Comparison of ENCODE assay signal across 19 cellular contexts in genomic region chr16:69618307-69618706, GRCh38. TPM values are rescaled to one million over a fixed set of nuclear protein-coding genes. Genes with fewer than 3 reads are reported as not detected.
DNase-seq lines count a peak whose midpoint lies in the region; ATAC-seq and TF ChIP-seq lines count a peak whose summit lies in the region.
"Had no signal": no experiment of that assay in that cellular context is flagged by ENCODE, and none has a peak within 500 bp of the region (broad histone marks: within the 10 kb centered on the region; RNA-seq: fewer than 3 reads in every experiment).

No MANE protein-coding gene starts in this region.

- peak overlapping the region; percentile 19 for H3K27ac ChIP-seq in GM23248
- H3K27ac ChIP-seq: right lobe of liver had no signal

- H3K4me1 ChIP-seq in GM23248 (ENCODE audit: insufficient read depth) (peaks cover 41% of the 10 kb centered on the region), mucosa of descending colon (ENCODE audit: low read depth) (peaks cover 17% of the 10 kb centered on the region)

- peaks cover 26% of the 10 kb centered on the region for H4K20me1 ChIP-seq in GM23248 (ENCODE audit: insufficient read depth)

- H3K36me3 Mint-ChIP-seq in brain (peaks cover 28% of the 10 kb centered on the region), osteocyte (ENCODE audit: unreplicated experiment) (no peaks in the 10 kb centered on the region)
- peaks cover 7% of the 10 kb centered on the region for H3K36me3 Mint-ChIP-seq in activated CD4-positive, alpha-beta T cell treated with anti-CD3 and anti-CD28 coated beads, Interleukin-2, amount 10 ng/mL, durations not matched to agents 7 days and 5 days (ENCODE audit: low read depth)

- H3K4me1 Mint-ChIP-seq in brain (peaks cover 36% of the 10 kb centered on the region), osteocyte (ENCODE audit: unreplicated experiment) (peaks cover 39% of the 10 kb centered on the region)
- peaks cover 16% of the 10 kb centered on the region for H3K4me1 Mint-ChIP-seq in activated CD4-positive, alpha-beta T cell treated with anti-CD3 and anti-CD28 coated beads, Interleukin-2, amount 10 ng/mL, durations not matched to agents 7 days and 5 days

- no peak overlapping the region for H3K4me3 ChIP-seq in GM23248
- H3K4me3 ChIP-seq in mucosa of descending colon = no peak overlapping the region
- H3K4me3 ChIP-seq: body of pancreas, HAP-1, right lobe of liver had no signal

- CTCF ChIA-PET in activated CD4-positive, alpha-beta T cell treated with anti-CD3 and anti-CD28 coated beads, Interleukin-2, amount 10 ng/mL, durations not matched to agents 7 days and 5 days (lab: Charles Lee) = interaction anchor here (1.0 kb wide), 1 partner anchor 16 kb away, joined by 3 read pairs; no protein-coding TSS in a partner anchor

- peaks cover 100% of the 10 kb centered on the region for H3K79me2 ChIP-seq in GM23248 (ENCODE audit: insufficient read depth)

- WGBS in GM23248 (ENCODE audit: low coverage in 1 of 2, low lambda C conversion rate in 2 of 2, missing lambda C conversion rate in 2 of 2), 2 experiments = 3 to 14% methylated on average over 1 of the region's 1 CpG

- H3K27ac Mint-ChIP-seq in brain (peak overlapping the region in 3 of 5 experiments; percentile 33 to 81 (median 66)), osteocyte (ENCODE audit: unreplicated experiment) (peak overlapping the region; percentile 74)
- no peak overlapping the region for H3K27ac Mint-ChIP-seq in activated CD4-positive, alpha-beta T cell treated with anti-CD3 and anti-CD28 coated beads, Interleukin-2, amount 10 ng/mL, durations not matched to agents 7 days and 5 days
- H3K27ac Mint-ChIP-seq: activated naive CD4-positive, alpha-beta T cell treated with anti-CD3 and anti-CD28 coated beads for 36 hours had no signal

- H3F3A ChIP-seq in GM23248 (ENCODE audit: insufficient read depth) = peaks cover 29% of the 10 kb centered on the region

- H3K9me3 Mint-ChIP-seq in brain (no peaks in the 10 kb centered on the region), osteocyte (ENCODE audit: unreplicated experiment) (no peaks in the 10 kb centered on the region)
- H3K9me3 Mint-ChIP-seq in activated CD4-positive, alpha-beta T cell treated with anti-CD3 and anti-CD28 coated beads, Interleukin-2, amount 10 ng/mL, durations not matched to agents 7 days and 5 days = no peaks in the 10 kb centered on the region
- H3K9me3 Mint-ChIP-seq: activated naive CD4-positive, alpha-beta T cell treated with anti-CD3 and anti-CD28 coated beads for 36 hours had no signal

- no peak overlapping the region for H3K4me2 ChIP-seq in GM23248 (ENCODE audit: unreplicated experiment)

- H3K9ac ChIP-seq in GM23248 = peak overlapping the region; percentile 24; the same call in 1 of the 2 replicates

- H3K9me2 ChIP-seq in GM23248 (ENCODE audit: insufficient read depth) = no peaks in the 10 kb centered on the region

- TF ChIP-seq CTCF in brain (conservative IDR thresholded peaks at IDR 0.05) (no peak), osteocyte (IDR thresholded peaks at IDR 0.05) (no peak), mucosa of descending colon (IDR thresholded peaks at IDR 0.05) (no peak)

- H3K9me3 ChIP-seq in GM23248 (ENCODE audit: low read depth) (no peaks in the 10 kb centered on the region), mucosa of descending colon (no peaks in the 10 kb centered on the region)
- H3K9me3 ChIP-seq: body of pancreas, HAP-1, right lobe of liver had no signal

- H3K27me3 Mint-ChIP-seq in brain (no peaks in the 10 kb centered on the region), osteocyte (ENCODE audit: unreplicated experiment) (no peaks in the 10 kb centered on the region)
- H3K27me3 Mint-ChIP-seq in activated CD4-positive, alpha-beta T cell treated with anti-CD3 and anti-CD28 coated beads, Interleukin-2, amount 10 ng/mL, durations not matched to agents 7 days and 5 days = no peaks in the 10 kb centered on the region

- H3K4me3 Mint-ChIP-seq in brain = peak overlapping the region in 2 of 5 experiments; percentile 28 to 71
- H3K4me3 Mint-ChIP-seq in osteocyte (ENCODE audit: unreplicated experiment) = no peak overlapping the region
- H3K4me3 Mint-ChIP-seq in activated CD4-positive, alpha-beta T cell treated with anti-CD3 and anti-CD28 coated beads, Interleukin-2, amount 10 ng/mL, durations not matched to agents 7 days and 5 days = no peak overlapping the region
- H3K4me3 Mint-ChIP-seq: activated naive CD4-positive, alpha-beta T cell treated with anti-CD3 and anti-CD28 coated beads for 36 hours had no signal

- POLR2A ChIA-PET in activated CD4-positive, alpha-beta T cell treated with anti-CD3 and anti-CD28 coated beads, Interleukin-2, amount 10 ng/mL, durations not matched to agents 7 days and 5 days (lab: Charles Lee) = no interaction called here

- in situ Hi-C loops in GM23248 (cut with MboI) = no loop called here

- ATAC-seq in Right ventricle myocardium superior (ENCODE audit: poor library complexity) = peak; percentile 73
- ATAC-seq in mucosa of descending colon = no peak
- ATAC-seq: body of pancreas, right lobe of liver had no signal

- no peaks in the 10 kb centered on the region for H3K27me3 ChIP-seq in GM23248 (replicated peaks; ENCODE audit: insufficient read depth)
- H3K27me3 ChIP-seq: body of pancreas, right lobe of liver had no signal

- H3K36me3 ChIP-seq in GM23248 (ENCODE audit: low read depth) = 0 out of 2 replicates have a peak, but pooled peaks cover 13% of the 10 kb centered on the region
- H3K36me3 ChIP-seq in mucosa of descending colon (ENCODE audit: low read depth) = no peaks in the 10 kb centered on the region
- H3K36me3 ChIP-seq: HAP-1, right lobe of liver had no signal

- H2AFZ ChIP-seq in GM23248 = no peak overlapping the region

- intact Hi-C loops in Right ventricle myocardium superior (cut with DNase I) = no loop called here
- intact Hi-C loops in mucosa of descending colon (cut with DNase I, micrococcal nuclease) = no loop called here

- DNase-seq in GM23248 = peak; percentile 45
- DNase-seq in Right ventricle myocardium superior = no peak
- DNase-seq in osteocyte (ENCODE audit: extremely low spot score, unreplicated experiment) = no peak
- no peak for DNase-seq in mucosa of descending colon
- no peak for DNase-seq in activated CD4-positive, alpha-beta T cell treated with anti-CD3 and anti-CD28 coated beads, Interleukin-2, amount 10 ng/mL, durations not matched to agents 7 days and 5 days
- no peak for DNase-seq in COLO668 (lab: John Stamatoyannopoulos, UW; ENCODE audit: unreplicated experiment)
- no peak for DNase-seq in retina
- DNase-seq: activated CD4-positive, alpha-beta T cell treated with anti-CD3 and anti-CD28 coated beads for 4 hours; activated naive CD4-positive, alpha-beta T cell treated with anti-CD3 and anti-CD28 coated beads for 36 hours; body of pancreas; foreskin fibroblast; GF-D8; mammary epithelial cell; NCI-H1417 treated with DMSO at 0.1 percent for 48 hours; NCI-H510A; right lobe of liver; stimulated activated CD4-positive, alpha-beta T cell treated with anti-CD3 and anti-CD28 coated beads, Interleukin-4, amount 100 ng/mL, for 1 hour had no signal

RNA-seq across cellular contexts. Expression of gene NFAT5, which starts 52.5 kb away (rescaled TPM):
- 9.8 and 16.2 TPM in 2 replicates for total RNA-seq in GM23248 (2014; rRNA removed; shearing (Covaris generic))
- 7.1 and 8.0 TPM in 2 replicates for polyA plus RNA-seq in GM23248 (2016; fragmentation: Nextera tagmentation; extraction: Ambion mirVana)
- polyA plus RNA-seq in brain (ENCODE audit: insufficient read depth, low read depth, low replicate concordance) = 6.5 TPM
- total RNA-seq in Right ventricle myocardium superior = 13.9 TPM
- 55.0 and 57.3 TPM in 2 replicates for total RNA-seq in osteocyte
- 10 to 100 TPM; 29.1 to 48.4 (median 39.8) TPM for total RNA-seq in mucosa of descending colon
- total RNA-seq in activated CD4-positive, alpha-beta T cell treated with anti-CD3 and anti-CD28 coated beads, Interleukin-2, amount 10 ng/mL, durations not matched to agents 7 days and 5 days = 10 to 100 TPM; 18.5 to 19.5 TPM
